Comparison of ENCODE assay signal across 31 cellular contexts in genomic region chr17:60043846-60044245, GRCh38.
"Had no signal": no experiment of that assay in that cellular context is flagged by ENCODE, and none has a peak within 500 bp of the region (broad histone marks: within the 10 kb centered on the region; RNA-seq: fewer than 3 reads in every experiment).

No MANE protein-coding gene starts in this region.

- H3K27ac ChIP-seq: esophagus muscularis mucosa, foreskin keratinocyte, gastrocnemius medialis, WERI-Rb-1 had no signal

- DNase-seq: activated B cell treated with CpG ODN at 0.5 μM for 24 hours; activated CD4-positive, alpha-beta memory T cell treated with anti-CD3 and anti-CD28 coated beads, Interleukin-2, amount 10 ng/mL, durations not matched to agents 7 days and 5 days; activated CD4-positive, alpha-beta T cell treated with anti-CD3 and anti-CD28 coated beads for 36 hours; activated CD4-positive, alpha-beta T cell treated with anti-CD3 and anti-CD28 coated beads, Interleukin-2, amount 10 ng/mL, durations not matched to agents 24 days and 14 days; activated CD4-positive, alpha-beta T cell treated with anti-CD3 and anti-CD28 coated beads, Interleukin-2, amount 50 U/mL, for 4 hours; activated CD8-positive, alpha-beta memory T cell treated with anti-CD3 and anti-CD28 coated beads, Interleukin-2, amount 10 ng/mL, durations not matched to agents 7 days and 5 days; activated CD8-positive, alpha-beta memory T cell treated with anti-CD3 and anti-CD28 coated beads, Interleukin-2, amount 50 U/mL, for 4 hours; activated effector memory CD4-positive, alpha-beta T cell treated with anti-CD3 and anti-CD28 coated beads, Interleukin-2, amount 50 U/mL, for 16 hours; activated naive CD4-positive, alpha-beta T cell treated with anti-CD3 and anti-CD28 coated beads for 36 hours; activated naive CD8-positive, alpha-beta T cell treated with anti-CD3 and anti-CD28 coated beads, Interleukin-2, amount 10 ng/mL, durations not matched to agents 7 days and 5 days; activated T-cell treated with anti-CD3 and anti-CD28 coated beads, Interleukin-2, amount 50 U/mL, for 1 hour; activated T-cell treated with anti-CD3 and anti-CD28 coated beads, Interleukin-2, amount 50 U/mL, for 48 hours; amniotic stem cell; anterior cingulate cortex; caudate nucleus; cortex of kidney; dermis blood vessel endothelial cell; effector CD4-positive, alpha-beta T cell; effector memory CD8-positive, alpha-beta T cell; erythroblast; foreskin keratinocyte; gastrocnemius medialis; glutamatergic neuron; T-helper 1 cell; T-helper 17 cell; T1000; WERI-Rb-1 had no signal

- H3K27me3 ChIP-seq: esophagus muscularis mucosa, foreskin keratinocyte, gastrocnemius medialis had no signal

- H3K9me3 ChIP-seq: esophagus muscularis mucosa, gastrocnemius medialis had no signal

- ATAC-seq: activated CD4-positive, alpha-beta T cell treated with anti-CD3 and anti-CD28 coated beads for 36 hours; activated CD4-positive, CD25-positive, alpha-beta regulatory T cell treated with anti-CD3 and anti-CD28 coated beads, Interleukin-2, amount 50 U/mL, for 24 hours; activated CD8-positive, alpha-beta memory T cell treated with anti-CD3 and anti-CD28 coated beads, Interleukin-2, amount 10 ng/mL, durations not matched to agents 7 days and 5 days; effector memory CD8-positive, alpha-beta T cell; foreskin keratinocyte; gastrocnemius medialis; T-helper 17 cell had no signal

- FAIRE-seq: astrocyte, colon had no signal

- H3K4me1 ChIP-seq: esophagus muscularis mucosa, gastrocnemius medialis had no signal

- H3K4me3 ChIP-seq: esophagus muscularis mucosa, gastrocnemius medialis had no signal
